16 cellular contexts compared by ENCODE assay signal in the genomic region with DNA sequence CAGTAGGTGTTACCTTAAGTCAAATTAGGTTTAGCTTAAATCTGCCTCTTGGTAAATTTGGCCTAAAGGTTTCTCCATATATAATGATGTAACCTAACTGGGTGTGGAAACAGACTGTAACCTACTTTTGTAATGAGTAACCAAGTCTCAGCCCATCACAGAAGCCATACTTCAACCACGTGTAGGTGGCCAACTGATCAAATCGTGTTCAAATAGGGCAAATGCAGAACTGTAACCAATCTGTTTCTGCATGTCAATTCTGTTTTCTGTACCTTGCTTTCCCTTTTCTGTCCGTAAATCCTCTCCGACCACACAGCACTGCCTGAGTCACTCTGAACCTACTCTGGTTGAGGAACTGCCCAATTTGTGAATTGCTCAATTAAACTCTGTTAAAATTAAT. TPM values are rescaled to one million over a fixed set of nuclear protein-coding genes. Genes with fewer than 3 reads are reported as not detected.
DNase-seq lines count a peak whose midpoint lies in the region; ATAC-seq and TF ChIP-seq lines count a peak whose summit lies in the region.
"Had no signal": no experiment of that assay in that cellular context is flagged by ENCODE, and none has a peak within 500 bp of the region (broad histone marks: within the 10 kb centered on the region; RNA-seq: fewer than 3 reads in every experiment).

No MANE protein-coding gene starts in this region.

- H3K9me2 ChIP-seq in SK-N-SH = no peaks in the 10 kb centered on the region

- H3K36me3 ChIP-seq in lung (ENCODE audit: control insufficient read depth in 2 of 2, insufficient read depth in 2 of 2, low read length in 2 of 2) (no peaks in the 10 kb centered on the region), SK-N-SH (replicated peaks in 1 of 2; ENCODE audit: control insufficient read depth in 1 of 2, insufficient read depth in 2 of 2, low read length in 1 of 2) (no peaks in the 10 kb centered on the region)
- H3K36me3 ChIP-seq: spleen had no signal

- peaks cover 6% of the 10 kb centered on the region for H3K9me3 Mint-ChIP-seq in activated naive CD4-positive, alpha-beta T cell treated with anti-CD3 and anti-CD28 coated beads for 36 hours
- H3K9me3 Mint-ChIP-seq in CD4-positive, alpha-beta T cell = peaks cover 3% of the 10 kb centered on the region

- peak; percentile 21 for DNase-seq in activated naive CD4-positive, alpha-beta T cell treated with anti-CD3 and anti-CD28 coated beads for 36 hours
- no peak for DNase-seq in activated naive CD4-positive, alpha-beta T cell (lab: John Stamatoyannopoulos, UW)
- DNase-seq in MV-4-11 (lab: John Stamatoyannopoulos, UW) = peak; percentile 95
- no peak for DNase-seq in lung (ENCODE audit: low spot score)
- no peak for DNase-seq in SK-N-SH
- no peak for DNase-seq in CD4-positive, alpha-beta T cell
- DNase-seq in GM20000 (ENCODE audit: low spot score) = no peak
- DNase-seq: caudate nucleus, NCI-H1436 treated with DMSO at 0.1 percent for 48 hours, NCI-H524 treated with DMSO at 0.1 percent for 48 hours, spleen, T-helper 17 cell, trophoblast cell had no signal

- H3K36me3 Mint-ChIP-seq in activated naive CD4-positive, alpha-beta T cell treated with anti-CD3 and anti-CD28 coated beads for 36 hours (ENCODE audit: low read depth) = no peaks in the 10 kb centered on the region
- H3K36me3 Mint-ChIP-seq in CD4-positive, alpha-beta T cell (ENCODE audit: low read depth) = peaks cover 4% of the 10 kb centered on the region
- H3K36me3 Mint-ChIP-seq: IgD-negative memory B cell had no signal

- H3K4me3 ChIP-seq in lung (no peak overlapping the region), SK-N-SH (ENCODE audit: low read depth in 2 of 2, low read length in 1 of 2) (no peak overlapping the region)
- H3K4me3 ChIP-seq: spleen had no signal

- no peaks in the 10 kb centered on the region for H3K4me1 ChIP-seq in lung (ENCODE audit: control insufficient read depth in 2 of 2, insufficient read depth in 2 of 2, low read length in 2 of 2)
- no peaks in the 10 kb centered on the region for H3K4me1 ChIP-seq in SK-N-SH (ENCODE audit: control insufficient read depth in 1 of 2, insufficient read depth in 2 of 2, low read depth in 1 of 2, low read length in 1 of 2)
- H3K4me1 ChIP-seq: spleen had no signal

- no peak overlapping the region for H2AFZ ChIP-seq in SK-N-SH (ENCODE audit: low read depth)

- H3K4me1 Mint-ChIP-seq in activated naive CD4-positive, alpha-beta T cell treated with anti-CD3 and anti-CD28 coated beads for 36 hours (ENCODE audit: low read depth) = peaks cover 3% of the 10 kb centered on the region
- no peaks in the 10 kb centered on the region for H3K4me1 Mint-ChIP-seq in CD4-positive, alpha-beta T cell (ENCODE audit: low read depth)
- H3K4me1 Mint-ChIP-seq: activated naive CD4-positive, alpha-beta T cell treated with anti-CD3 and anti-CD28 coated beads, Interleukin-2, amount 50 U/mL, for 24 hours; IgD-negative memory B cell had no signal

- 73 to 77% methylated on average over 4 of the region's 4 CpGs for WGBS in lung, 2 donors
- WGBS in SK-N-SH (ENCODE audit: low lambda C conversion rate) = 72% methylated on average over 4 of the region's 4 CpGs

- H3K4me2 ChIP-seq in SK-N-SH = no peak overlapping the region

- H3K4me3 Mint-ChIP-seq in activated naive CD4-positive, alpha-beta T cell treated with anti-CD3 and anti-CD28 coated beads for 36 hours = no peak overlapping the region
- H3K4me3 Mint-ChIP-seq in CD4-positive, alpha-beta T cell = no peak overlapping the region
- H3K4me3 Mint-ChIP-seq: activated naive CD4-positive, alpha-beta T cell treated with anti-CD3 and anti-CD28 coated beads, Interleukin-2, amount 50 U/mL, for 24 hours; IgD-negative memory B cell; T-helper 17 cell had no signal

- POLR2A ChIA-PET in SK-N-SH (lab: Yijun Ruan, JAX) = no interaction called here
- POLR2A ChIA-PET in CD4-positive, alpha-beta T cell (lab: Charles Lee) = no interaction called here

- H4K20me1 ChIP-seq in SK-N-SH (ENCODE audit: insufficient read depth) = no peaks in the 10 kb centered on the region

- H3K27me3 Mint-ChIP-seq in activated naive CD4-positive, alpha-beta T cell treated with anti-CD3 and anti-CD28 coated beads for 36 hours (ENCODE audit: low read depth) = peaks cover 10% of the 10 kb centered on the region
- no peaks in the 10 kb centered on the region for H3K27me3 Mint-ChIP-seq in CD4-positive, alpha-beta T cell

- peak; percentile 78 for ATAC-seq in GM19463 (IDR thresholded peaks at IDR 0.05; ENCODE audit: unreplicated experiment)
- peak; percentile 36 for ATAC-seq in lung (ENCODE audit: insufficient read depth, low FRiP score)
- no peak for ATAC-seq in CD4-positive, alpha-beta T cell (ENCODE audit: poor library complexity)
- ATAC-seq: T-helper 17 cell had no signal

- no peak overlapping the region for H3K9ac ChIP-seq in SK-N-SH

- no peak for TF ChIP-seq EP300 in SK-N-SH (IDR thresholded peaks at IDR 0.05; ENCODE audit: borderline replicate concordance in 1 of 2, low read depth in 1 of 2, low read length in 1 of 2)

- CTCF ChIA-PET in activated naive CD4-positive, alpha-beta T cell treated with anti-CD3 and anti-CD28 coated beads for 36 hours (lab: Charles Lee) = interaction anchor here (0.7 to 1.5 kb wide), 6 partner anchors 9 to 1178 kb away, joined by 3 to 6 read pairs (median 4); no protein-coding TSS in a partner anchor
- CTCF ChIA-PET in SK-N-SH (lab: Yijun Ruan, JAX) = interaction anchor here (0.7 to 4.3 kb wide), 6 partner anchors 9 to 967 kb away, joined by 3 to 19 read pairs (median 4); no protein-coding TSS in a partner anchor
- CTCF ChIA-PET in CD4-positive, alpha-beta T cell (lab: Charles Lee) = no interaction called here

- H3K9me3 ChIP-seq in lung (ENCODE audit: control insufficient read depth in 2 of 2, insufficient read depth in 1 of 2, low read length in 1 of 2) (peaks cover 0 to 7% of the 10 kb centered on the region in 2 donors), SK-N-SH (no peaks in the 10 kb centered on the region; the same call in 1 of the 2 replicates)
- no peaks in the 10 kb centered on the region for H3K9me3 ChIP-seq in CD4-positive, alpha-beta T cell (ENCODE audit: control insufficient read depth, low read length)

- H3K79me2 ChIP-seq in SK-N-SH (ENCODE audit: insufficient read depth) = no peaks in the 10 kb centered on the region

- H3K27ac ChIP-seq in lung (ENCODE audit: low read depth in 1 of 2, low read length in 1 of 2) (no peak overlapping the region), SK-N-SH (ENCODE audit: low read depth in 2 of 2, low read length in 1 of 2) (no peak overlapping the region)
- H3K27ac ChIP-seq in CD4-positive, alpha-beta T cell (ENCODE audit: low read depth, low read length) = no peak overlapping the region
- H3K27ac ChIP-seq: spleen had no signal

- intact Hi-C loops in activated naive CD4-positive, alpha-beta T cell treated with anti-CD3 and anti-CD28 coated beads for 36 hours (cut with micrococcal nuclease) = no loop called here
- intact Hi-C loops in CD4-positive, alpha-beta T cell (cut with DNase I, micrococcal nuclease) = no loop called here

- TF ChIP-seq RAD21 in SK-N-SH (IDR thresholded peaks at IDR 0.05; ENCODE audit: low read length) = no peak

- no peaks in the 10 kb centered on the region for H3F3A ChIP-seq in SK-N-SH (replicated peaks; ENCODE audit: insufficient read depth)

- H3K27me3 ChIP-seq in lung (ENCODE audit: control insufficient read depth, insufficient read depth) = no peaks in the 10 kb centered on the region
- no peaks in the 10 kb centered on the region for H3K27me3 ChIP-seq in SK-N-SH (ENCODE audit: insufficient read depth)
- no peaks in the 10 kb centered on the region for H3K27me3 ChIP-seq in CD4-positive, alpha-beta T cell (ENCODE audit: control insufficient read depth, insufficient read depth, low read length)
- H3K27me3 ChIP-seq: spleen had no signal

- H3K27ac Mint-ChIP-seq in activated naive CD4-positive, alpha-beta T cell treated with anti-CD3 and anti-CD28 coated beads for 36 hours = no peak overlapping the region
- no peak overlapping the region for H3K27ac Mint-ChIP-seq in CD4-positive, alpha-beta T cell
- H3K27ac Mint-ChIP-seq: activated naive CD4-positive, alpha-beta T cell treated with anti-CD3 and anti-CD28 coated beads, Interleukin-2, amount 50 U/mL, for 24 hours; T-helper 17 cell had no signal

- TF ChIP-seq CTCF in lung (IDR thresholded peaks at IDR 0.05; ENCODE audit: control extremely low read depth, extremely low read depth) = no peak
- no peak for TF ChIP-seq CTCF in SK-N-SH (IDR thresholded peaks at IDR 0.05)
- TF ChIP-seq CTCF in CD4-positive, alpha-beta T cell (IDR thresholded peaks at IDR 0.05) = no peak
- TF ChIP-seq CTCF in GM20000 (IDR thresholded peaks at IDR 0.05; ENCODE audit: extremely low read depth, missing control alignments) = no peak

TF ChIP-seq in SK-N-SH, 30 proteins besides CTCF, POLR2A, EP300 and RAD21 (continues in another document):
- TF ChIP-seq RXRA (IDR thresholded peaks at IDR 0.05; ENCODE audit: borderline replicate concordance, low read depth) (no peak), POLR2AphosphoS5 (IDR thresholded peaks at IDR 0.05; ENCODE audit: low read depth, low read length) (no peak), GATA2 (CRISPR knock-in tag; IDR thresholded peaks at IDR 0.05) (no peak), FOXJ3 (CRISPR knock-in tag; IDR thresholded peaks at IDR 0.05) (no peak), GABPA (IDR thresholded peaks at IDR 0.05; ENCODE audit: low read depth) (no peak), NRF1 (IDR thresholded peaks at IDR 0.05; ENCODE audit: low read depth, low read length) (no peak)
- TF ChIP-seq, protein P1, sequence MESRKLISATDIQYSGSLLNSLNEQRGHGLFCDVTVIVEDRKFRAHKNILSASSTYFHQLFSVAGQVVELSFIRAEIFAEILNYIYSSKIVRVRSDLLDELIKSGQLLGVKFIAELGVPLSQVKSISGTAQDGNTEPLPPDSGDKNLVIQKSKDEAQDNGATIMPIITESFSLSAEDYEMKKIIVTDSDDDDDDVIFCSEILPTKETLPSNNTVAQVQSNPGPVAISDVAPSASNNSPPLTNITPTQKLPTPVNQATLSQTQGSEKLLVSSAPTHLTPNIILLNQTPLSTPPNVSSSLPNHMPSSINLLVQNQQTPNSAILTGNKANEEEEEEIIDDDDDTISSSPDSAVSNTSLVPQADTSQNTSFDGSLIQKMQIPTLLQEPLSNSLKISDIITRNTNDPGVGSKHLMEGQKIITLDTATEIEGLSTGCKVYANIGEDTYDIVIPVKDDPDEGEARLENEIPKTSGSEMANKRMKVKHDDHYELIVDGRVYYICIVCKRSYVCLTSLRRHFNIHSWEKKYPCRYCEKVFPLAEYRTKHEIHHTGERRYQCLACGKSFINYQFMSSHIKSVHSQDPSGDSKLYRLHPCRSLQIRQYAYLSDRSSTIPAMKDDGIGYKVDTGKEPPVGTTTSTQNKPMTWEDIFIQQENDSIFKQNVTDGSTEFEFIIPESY (IDR thresholded peaks at IDR 0.05; ENCODE audit: borderline replicate concordance, low read depth) = no peak

RNA-seq across cellular contexts. Expression of a gene that starts 34.0 kb away (rescaled TPM):
- not detected for total RNA-seq in activated naive CD4-positive, alpha-beta T cell treated with anti-CD3 and anti-CD28 coated beads for 36 hours
- total RNA-seq in lung = 10 to 100 TPM in 1 of 2 donors, 1 to 10 TPM in 1; 3.7 to 13.5 TPM
- under 1 TPM; 0.79 to 0.87 TPM for polyA plus RNA-seq in lung
- not detected in 2 replicates for polyA plus RNA-seq in SK-N-SH (2012; rRNA removed)
- polyA plus RNA-seq in SK-N-SH (2012; cell fraction: cytosol; rRNA removed) = not detected in 2 replicates
- 0.01 TPM in 1 of 2 replicates, not detected in the other for polyA plus RNA-seq in SK-N-SH (2012; cell fraction: nucleus; rRNA removed)
- total RNA-seq in CD4-positive, alpha-beta T cell = not detected
- total RNA-seq: T-helper 17 cell had no signal
- polyA plus RNA-seq: IgD-negative memory B cell had no signal

Comparison
In these comparisons a context has a peak if more than half of its experiments do, and no peak if none do; other contexts are left out.
1. DNase-seq: peak in activated naive CD4-positive, alpha-beta T cell treated with anti-CD3 and anti-CD28 coated beads for 36 hours (single experiment) and MV-4-11 (single experiment); none in activated naive CD4-positive, alpha-beta T cell (0 of 4), lung (single experiment), SK-N-SH (single experiment), CD4-positive, alpha-beta T cell (0 of 10) and GM20000 (single experiment).
2. RNA of a gene that starts 34.0 kb away (total RNA-seq): 3.7 to 13.5 TPM in lung; not detected in activated naive CD4-positive, alpha-beta T cell treated with anti-CD3 and anti-CD28 coated beads for 36 hours and not detected in CD4-positive, alpha-beta T cell; every median in the first group is over 4 times any median in the second.